Comparison of ENCODE assay signal across 8 cellular contexts in the genomic region with DNA sequence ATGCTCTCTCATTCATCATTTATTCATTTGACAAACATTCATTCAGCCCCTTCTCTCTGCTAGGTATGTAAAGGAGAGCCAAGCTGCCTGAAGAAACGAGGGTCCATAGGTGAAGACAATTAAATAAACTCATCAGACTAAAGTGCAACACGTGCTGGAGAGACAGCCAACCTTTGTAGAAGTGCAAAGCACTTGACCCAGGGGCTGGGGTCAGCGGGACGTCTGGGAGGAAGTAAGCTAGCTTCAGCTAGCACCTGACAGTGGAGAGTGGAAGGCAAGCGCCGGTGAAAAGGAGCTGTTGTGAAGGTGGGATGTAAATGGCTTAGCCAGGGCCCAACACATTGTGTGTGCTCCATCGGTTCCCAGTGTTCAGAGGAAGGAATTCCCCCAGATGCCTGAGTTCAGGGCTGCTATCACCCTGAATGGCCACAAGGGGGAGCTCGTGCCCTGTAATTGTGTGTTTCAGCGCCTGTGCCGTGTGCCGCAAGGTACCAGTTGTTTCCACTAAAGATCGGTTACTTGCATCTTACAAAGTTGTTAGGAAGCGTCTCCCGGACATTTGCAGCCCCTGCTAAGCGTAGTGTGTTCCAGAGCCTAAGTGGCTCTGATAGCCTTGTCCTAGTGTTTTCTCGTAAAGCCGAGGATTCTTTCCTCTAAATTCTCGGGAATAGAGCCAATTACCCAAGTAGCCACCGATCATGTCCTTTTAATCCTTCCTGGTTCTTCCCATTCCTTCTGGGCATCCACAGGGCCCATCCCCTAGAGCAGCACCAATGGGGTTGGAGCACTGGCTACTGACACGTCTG. TPM values are rescaled to one million over a fixed set of nuclear protein-coding genes. Genes with fewer than 3 reads are reported as not detected.
A peak's percentile ranks its signal among the peaks of the same experiment; 100 is the strongest.
DNase-seq lines count a peak whose midpoint lies in the region; ATAC-seq and TF ChIP-seq lines count a peak whose summit lies in the region.

No MANE protein-coding gene starts in this region.

- no TSS peak for BruUV-seq in Caco-2 (replicated peaks; lab: Mats Ljungman, UMichigan)

- no peak overlapping the region for H3K4me3 Mint-ChIP-seq in Caco-2 (ENCODE audit: unreplicated experiment)
- peak overlapping the region in 7 of 10 donors; percentile 0 to 44 (median 11) for H3K4me3 Mint-ChIP-seq in naive thymus-derived CD8-positive, alpha-beta T cell

- no peak overlapping the region for H3K27ac ChIP-seq in esophagus squamous epithelium

- no peaks in the 10 kb centered on the region for H3K36me3 Mint-ChIP-seq in Caco-2 (ENCODE audit: insufficient read depth, unreplicated experiment)
- no peaks in the 10 kb centered on the region for H3K36me3 Mint-ChIP-seq in naive thymus-derived CD8-positive, alpha-beta T cell

- DNase-seq in Caco-2: peak; percentile 63 to 79
- DNase-seq in HS-5 (ENCODE audit: low read depth): peak; percentile 42
- DNase-seq in OCI-M1 (lab: John Stamatoyannopoulos, UW): peak; percentile 84
- DNase-seq in activated T-cell treated with anti-CD3 and anti-CD28 coated beads for 24 hours (ENCODE audit: low read depth): peak; percentile 67
- DNase-seq in esophagus squamous epithelium (lab: John Stamatoyannopoulos, UW): no peak
- peak; percentile 54 to 82 (median 68) for DNase-seq in naive thymus-derived CD8-positive, alpha-beta T cell
- DNase-seq in stimulated activated CD8-positive, alpha-beta memory T cell treated with anti-CD3 and anti-CD28 coated beads, Interleukin-7, amount 100 ng/mL, for 4 hours (ENCODE audit: low read depth in 2 of 2): peak; percentile 50 to 51

- H3K36me3 ChIP-seq in Caco-2 (ENCODE audit: control insufficient read depth, insufficient read depth, low read length) (no peaks in the 10 kb centered on the region), esophagus squamous epithelium (no peaks in the 10 kb centered on the region)

- H3K9me3 Mint-ChIP-seq in Caco-2 (ENCODE audit: unreplicated experiment): no peaks in the 10 kb centered on the region
- H3K9me3 Mint-ChIP-seq in naive thymus-derived CD8-positive, alpha-beta T cell: peaks cover 0 to 2% (median 0%) of the 10 kb centered on the region in 9 donors

- TF ChIP-seq CTCF in Caco-2 (IDR thresholded peaks at IDR 0.05; ENCODE audit: insufficient read depth in 1 of 2, low read depth in 1 of 2, low read length in 1 of 2, severe bottlenecking in 1 of 2, unreplicated experiment in 1 of 2) (peak; percentile 96 to 97), esophagus squamous epithelium (IDR thresholded peaks at IDR 0.05) (peak; percentile 86 to 97 (median 92))

- H3K27me3 ChIP-seq in Caco-2 (replicated peaks; ENCODE audit: control insufficient read depth, insufficient read depth, low read length) (no peaks in the 10 kb centered on the region; the same call in 1 of the 2 replicates), esophagus squamous epithelium (peaks cover 0 to 97% (median 7%) of the 10 kb centered on the region in 4 donors)

- H3K4me1 Mint-ChIP-seq in Caco-2 (ENCODE audit: low read depth, unreplicated experiment): peaks cover 7% of the 10 kb centered on the region
- H3K4me1 Mint-ChIP-seq in naive thymus-derived CD8-positive, alpha-beta T cell: peaks cover 4 to 14% (median 10%) of the 10 kb centered on the region in 4 donors

- peak; percentile 86 to 92 for ATAC-seq in naive thymus-derived CD8-positive, alpha-beta T cell
- ATAC-seq in GM21381 (IDR thresholded peaks at IDR 0.05; ENCODE audit: unreplicated experiment): no peak

- H3K4me1 ChIP-seq in Caco-2 (peaks cover 13% of the 10 kb centered on the region), esophagus squamous epithelium (peaks cover 4 to 6% (median 6%) of the 10 kb centered on the region in 3 donors)

- no peaks in the 10 kb centered on the region for H3K9me3 ChIP-seq in Caco-2
- no peaks in the 10 kb centered on the region for H3K9me3 ChIP-seq in esophagus squamous epithelium

- peaks cover 13% of the 10 kb centered on the region for H3K27me3 Mint-ChIP-seq in Caco-2 (ENCODE audit: insufficient read depth, unreplicated experiment)
- peaks cover 35 to 83% (median 60%) of the 10 kb centered on the region in 5 donors for H3K27me3 Mint-ChIP-seq in naive thymus-derived CD8-positive, alpha-beta T cell

- POLR2A ChIA-PET in Caco-2 (lab: Charles Lee): no interaction called here
- POLR2A ChIA-PET in naive thymus-derived CD8-positive, alpha-beta T cell (lab: Charles Lee): no interaction called here

- no peak overlapping the region for H3K4me3 ChIP-seq in Caco-2 (ENCODE audit: low read depth, low read length)
- H3K4me3 ChIP-seq in esophagus squamous epithelium: peak overlapping the region in 2 of 4 donors; percentile 12 to 54

- CTCF ChIA-PET in Caco-2 (lab: Charles Lee): interaction anchor here (0.5 to 1.5 kb wide), 9 partner anchors 20 to 328 kb away, joined by 3 to 10 read pairs (median 4); no protein-coding TSS in a partner anchor

- intact Hi-C loops in Caco-2 (cut with micrococcal nuclease; ENCODE audit: unreplicated experiment): loop anchor here (1.0 kb wide), 2 partner anchors 53 to 130 kb away; no protein-coding TSS in a partner anchor
- intact Hi-C loops in esophagus squamous epithelium (cut with DNase I): no loop called here

- H3K27ac Mint-ChIP-seq in Caco-2 (ENCODE audit: unreplicated experiment): no peak overlapping the region
- H3K27ac Mint-ChIP-seq in naive thymus-derived CD8-positive, alpha-beta T cell: peak overlapping the region in 1 of 10 donors; percentile 25

- no peak for TF ChIP-seq POLR2A in esophagus squamous epithelium (IDR thresholded peaks at IDR 0.05)

- WGBS in esophagus squamous epithelium, 2 donors: 3 to 6% methylated on average over 18 to 19 of the region's 20 CpGs

RNA-seq across cellular contexts. Expression of a gene that starts 30.6 kb away (rescaled TPM):
- total RNA-seq in Caco-2 (2022) (1.9 and 2.3 TPM in 2 replicates), esophagus squamous epithelium (not detected)
- not detected for total RNA-seq in naive thymus-derived CD8-positive, alpha-beta T cell
- not detected for polyA plus RNA-seq in naive thymus-derived CD8-positive, alpha-beta T cell
